11 cellular contexts compared by ENCODE assay signal in genomic region chr1:53725238-53725689, GRCh38. TPM values are rescaled to one million over a fixed set of nuclear protein-coding genes. Genes with fewer than 3 reads are reported as not detected.
DNase-seq lines count a peak whose midpoint lies in the region; ATAC-seq, FAIRE-seq and TF ChIP-seq lines count a peak whose summit lies in the region.
"Had no signal": no experiment of that assay in that cellular context is flagged by ENCODE, and none has a peak within 500 bp of the region (broad histone marks: within the 10 kb centered on the region; RNA-seq: fewer than 3 reads in every experiment).

No MANE protein-coding gene starts in this region.

- POLR2A ChIA-PET in HepG2 (lab: Yijun Ruan, JAX), result no interaction called here
- POLR2A ChIA-PET in OCI-LY7 (lab: Charles Lee), result no interaction called here

- H3K9me3 ChIP-seq in HepG2 (ENCODE audit: low read length) (no peaks in the 10 kb centered on the region), right lobe of liver (no peaks in the 10 kb centered on the region), OCI-LY7 (ENCODE audit: low read length) (no peaks in the 10 kb centered on the region), endodermal cell (ENCODE audit: control insufficient read depth, low read length) (no peaks in the 10 kb centered on the region), upper lobe of right lung (no peaks in the 10 kb centered on the region)
- H3K9me3 ChIP-seq: vagina had no signal

- H3K27ac ChIP-seq in HepG2 (ENCODE audit: extremely low read length, insufficient read depth, low read length), result no peak overlapping the region
- H3K27ac ChIP-seq in right lobe of liver, result no peak overlapping the region
- no peak overlapping the region for H3K27ac ChIP-seq in OCI-LY7 (ENCODE audit: low read depth, low read length, poor library complexity, severe bottlenecking)
- H3K27ac ChIP-seq in endodermal cell (ENCODE audit: low read depth, low read length), result no peak overlapping the region
- H3K27ac ChIP-seq in upper lobe of right lung, result no peak overlapping the region
- H3K27ac ChIP-seq: vagina had no signal

- H3K27ac Mint-ChIP-seq in endodermal cell (peak overlapping the region; percentile 40), glutamatergic neuron (ENCODE audit: unreplicated experiment) (no peak overlapping the region)

- in situ Hi-C loops in HepG2 (cut with HindIII; ENCODE audit: extremely low pct_ligation_motif_present, low pct_unique_long_range_greater_than_20kb), result no loop called here

- intact Hi-C loops in HepG2 (cut with micrococcal nuclease; ENCODE audit: unreplicated experiment), result no loop called here
- intact Hi-C loops in right lobe of liver (cut with DNase I), result no loop called here
- intact Hi-C loops in OCI-LY7 (cut with micrococcal nuclease; ENCODE audit: unreplicated experiment), result no loop called here
- intact Hi-C loops in upper lobe of right lung (cut with DNase I), result no loop called here

- H3K4me1 Mint-ChIP-seq in endodermal cell (peaks cover 14% of the 10 kb centered on the region), glutamatergic neuron (ENCODE audit: low read depth, unreplicated experiment) (peaks cover 3% of the 10 kb centered on the region)

- H4K20me1 ChIP-seq in HepG2 (ENCODE audit: insufficient read depth, low read length) (no peaks in the 10 kb centered on the region), OCI-LY7 (ENCODE audit: insufficient read depth, low read length) (no peaks in the 10 kb centered on the region)

- H3K36me3 ChIP-seq in HepG2 (replicated peaks in 1 of 2; ENCODE audit: control insufficient read depth in 1 of 2, insufficient read depth in 2 of 2, low read length in 2 of 2), result no peaks in the 10 kb centered on the region
- no peaks in the 10 kb centered on the region for H3K36me3 ChIP-seq in right lobe of liver
- H3K36me3 ChIP-seq in OCI-LY7 (ENCODE audit: insufficient read depth, low read length), result no peaks in the 10 kb centered on the region
- no peaks in the 10 kb centered on the region for H3K36me3 ChIP-seq in endodermal cell (ENCODE audit: control insufficient read depth, insufficient read depth, low read length)
- no peaks in the 10 kb centered on the region for H3K36me3 ChIP-seq in upper lobe of right lung
- H3K36me3 ChIP-seq: vagina had no signal

- H3K79me2 ChIP-seq in HepG2 (ENCODE audit: insufficient read depth, low read length) (no peaks in the 10 kb centered on the region), OCI-LY7 (ENCODE audit: insufficient read depth, low read depth, low read length) (no peaks in the 10 kb centered on the region)

- TF ChIP-seq CTCF in HepG2 (CRISPR knock-in tag; IDR thresholded peaks at IDR 0.05) (peak; percentile 38), right lobe of liver (IDR thresholded peaks at IDR 0.05) (no peak), OCI-LY7 (conservative IDR thresholded peaks at IDR 0.05; ENCODE audit: low read length) (peak; percentile 39), endodermal cell (conservative IDR thresholded peaks at IDR 0.05) (peak; percentile 82), upper lobe of right lung (IDR thresholded peaks at IDR 0.05) (no peak), glutamatergic neuron (IDR thresholded peaks at IDR 0.05; ENCODE audit: partially characterized antibody, unreplicated experiment) (no peak)

- ATAC-seq in HepG2 (peak; percentile 95), right lobe of liver (no peak), GM18870 (IDR thresholded peaks at IDR 0.05; ENCODE audit: unreplicated experiment) (no peak), upper lobe of right lung (no peak)

- H3K4me3 Mint-ChIP-seq in endodermal cell (no peak overlapping the region), glutamatergic neuron (ENCODE audit: unreplicated experiment) (no peak overlapping the region)

- TF ChIP-seq POLR2A in HepG2 (IDR thresholded peaks at IDR 0.05; ENCODE audit: insufficient read depth in 1 of 2, low read depth in 2 of 2, low read length in 2 of 2) (no peak), right lobe of liver (IDR thresholded peaks at IDR 0.05) (no peak)

- H3K27me3 ChIP-seq in HepG2 (ENCODE audit: control insufficient read depth in 1 of 2, insufficient read depth in 2 of 2, low read length in 2 of 2) (peaks cover 1 to 41% of the 10 kb centered on the region in 2 experiments; a peak in 2 of 5 replicates), right lobe of liver (no peaks in the 10 kb centered on the region), endodermal cell (ENCODE audit: control insufficient read depth, insufficient read depth, low read length, poor library complexity, severe bottlenecking) (no peaks in the 10 kb centered on the region), upper lobe of right lung (peaks cover under 1% of the 10 kb centered on the region)
- H3K27me3 ChIP-seq: vagina had no signal

- peak; percentile 15 for DNase-seq in HepG2 (ENCODE audit: low spot score)
- DNase-seq in right lobe of liver, result no peak
- no peak for DNase-seq in OCI-LY7 (ENCODE audit: low spot score)
- peak; percentile 91 for DNase-seq in endodermal cell
- no peak for DNase-seq in upper lobe of right lung
- DNase-seq in glutamatergic neuron, result no peak
- DNase-seq in DMS53 treated with DMSO at 0.1 percent for 48 hours (lab: John Stamatoyannopoulos, UW; ENCODE audit: unreplicated experiment), result no peak
- DNase-seq: foreskin melanocyte had no signal

- no peak for TF ChIP-seq RAD21 in HepG2 (CRISPR knock-in tag; IDR thresholded peaks at IDR 0.05)

- H3K4me3 ChIP-seq in HepG2 (replicated peaks in 1 of 3; ENCODE audit: insufficient read depth in 1 of 3, low read depth in 2 of 3, low read length in 3 of 3) (no peak overlapping the region), right lobe of liver (no peak overlapping the region), OCI-LY7 (ENCODE audit: low read depth, low read length, poor library complexity, severe bottlenecking) (no peak overlapping the region), endodermal cell (ENCODE audit: low read length) (no peak overlapping the region), upper lobe of right lung (no peak overlapping the region)
- H3K4me3 ChIP-seq: vagina had no signal

- TF ChIP-seq EP300 in HepG2 (IDR thresholded peaks at IDR 0.05; ENCODE audit: low read depth in 2 of 2, low read length in 2 of 2), result no peak
- no peak for TF ChIP-seq EP300 in HepG2 (CRISPR knock-in tag; IDR thresholded peaks at IDR 0.05; ENCODE audit: borderline replicate concordance)

- no peaks in the 10 kb centered on the region for H3K36me3 Mint-ChIP-seq in endodermal cell (ENCODE audit: low read depth)
- no peaks in the 10 kb centered on the region for H3K36me3 Mint-ChIP-seq in glutamatergic neuron (ENCODE audit: unreplicated experiment)

- H3K9me2 ChIP-seq in OCI-LY7 (ENCODE audit: insufficient read depth, low read length), result no peaks in the 10 kb centered on the region

- no TSS peak for BruUV-seq in HepG2 (replicated peaks; lab: Mats Ljungman, UMichigan)
- no TSS peak for BruUV-seq in OCI-LY7 (replicated peaks; lab: Mats Ljungman, UMichigan)

- H3K9me3 Mint-ChIP-seq in endodermal cell, result no peaks in the 10 kb centered on the region
- H3K9me3 Mint-ChIP-seq in glutamatergic neuron (ENCODE audit: unreplicated experiment), result no peaks in the 10 kb centered on the region

- 63% methylated on average over 1 of the region's 6 CpGs for WGBS in HepG2 (ENCODE audit: low lambda C conversion rate)
- WGBS in right lobe of liver (ENCODE audit: insufficient coverage, low coverage, low lambda C conversion rate, missing lambda C conversion rate), result 34% methylated on average over 4 of the region's 6 CpGs
- 38 to 42% methylated on average over 4 to 6 of the region's 6 CpGs for WGBS in endodermal cell (ENCODE audit: insufficient coverage in 1 of 2, insufficient read length in 1 of 2), 2 experiments

- no peaks in the 10 kb centered on the region for H3K27me3 Mint-ChIP-seq in endodermal cell (ENCODE audit: insufficient read depth)
- H3K27me3 Mint-ChIP-seq in glutamatergic neuron (ENCODE audit: unreplicated experiment), result no peaks in the 10 kb centered on the region

- FAIRE-seq in HepG2 (lab: Jason Lieb, UNC), result no peak

- CTCF ChIA-PET in HepG2 (lab: Yijun Ruan, JAX; ENCODE audit: low intra/inter-chr PET ratio, low total read pairs), result no interaction called here
- CTCF ChIA-PET in OCI-LY7 (lab: Charles Lee; ENCODE audit: unreplicated experiment), result no interaction called here

- H3K4me2 ChIP-seq in HepG2 (ENCODE audit: low read depth, low read length), result no peak overlapping the region
- no peak overlapping the region for H3K4me2 ChIP-seq in OCI-LY7 (ENCODE audit: low read length)

- H3K9ac ChIP-seq in HepG2 (ENCODE audit: insufficient read depth, low read depth, low read length) (no peak overlapping the region), endodermal cell (ENCODE audit: extremely low read depth, low read length, poor library complexity, severe bottlenecking) (no peak overlapping the region)

- H2AFZ ChIP-seq in HepG2 (ENCODE audit: low read length) (no peak overlapping the region), OCI-LY7 (ENCODE audit: low read length) (no peak overlapping the region)

- no peaks in the 10 kb centered on the region for H3K4me1 ChIP-seq in HepG2 (ENCODE audit: insufficient read depth, low read length)
- no peaks in the 10 kb centered on the region for H3K4me1 ChIP-seq in right lobe of liver
- H3K4me1 ChIP-seq in OCI-LY7 (ENCODE audit: insufficient read depth, low read length, poor library complexity, severe bottlenecking), result no peaks in the 10 kb centered on the region
- H3K4me1 ChIP-seq in endodermal cell (ENCODE audit: control insufficient read depth, insufficient read depth, low read length), result no peaks in the 10 kb centered on the region
- no peaks in the 10 kb centered on the region for H3K4me1 ChIP-seq in upper lobe of right lung
- H3K4me1 ChIP-seq: vagina had no signal

RNA-seq across cellular contexts. Expression of gene GLIS1, which starts 13.7 kb away (rescaled TPM):
- not detected in 2 replicates for total RNA-seq in HepG2 (2016; rRNA removed; fragmentation: Illumina TruSeq; extraction: Trizol)
- not detected in 2 replicates for total RNA-seq in HepG2 (2016; cell fraction: cytosol; rRNA removed; fragmentation: Illumina TruSeq; extraction: Trizol; ENCODE audit: low read depth)
- not detected in 2 replicates for total RNA-seq in HepG2 (2016; cell fraction: insoluble cytoplasmic fraction; rRNA removed; fragmentation: Illumina TruSeq; extraction: Trizol)
- total RNA-seq in HepG2 (2016; cell fraction: membrane; rRNA removed; fragmentation: Illumina TruSeq; extraction: Trizol), result not detected in 2 replicates
- total RNA-seq in HepG2 (2016; cell fraction: nucleus; rRNA removed; fragmentation: Illumina TruSeq; extraction: Trizol), result not detected in 2 replicates
- polyA plus RNA-seq in HepG2 (2011; rRNA removed), result 0.03 TPM in 1 of 2 replicates, not detected in the other
- polyA plus RNA-seq in HepG2 (2011; cell fraction: cytosol; rRNA removed), result not detected in 2 replicates
- polyA plus RNA-seq in HepG2 (2011; cell fraction: nucleus; rRNA removed), result 0.10 TPM in 1 of 2 replicates, not detected in the other
- 0.04 TPM in 1 of 2 replicates, not detected in the other for polyA plus RNA-seq in HepG2 (2012)
- not detected in 2 replicates for polyA plus RNA-seq in HepG2 (2016; cell fraction: cytosol; fragmentation: Illumina TruSeq; extraction: Trizol; ENCODE audit: low read depth)
- polyA plus RNA-seq in HepG2 (2016; cell fraction: insoluble cytoplasmic fraction; fragmentation: Illumina TruSeq; extraction: Trizol; ENCODE audit: low read depth), result not detected in 2 replicates
- polyA plus RNA-seq in HepG2 (2016; cell fraction: membrane; fragmentation: Illumina TruSeq; extraction: Trizol; ENCODE audit: low read depth), result not detected in 2 replicates
- polyA plus RNA-seq in HepG2 (2016; cell fraction: nucleus; fragmentation: Illumina TruSeq; extraction: Trizol; ENCODE audit: insufficient read depth, low read depth), result not detected in 2 replicates
- polyA minus RNA-seq in HepG2 (2011; rRNA and poly(A)+ RNA removed; ENCODE audit: low replicate concordance), result not detected in 2 replicates
- polyA minus RNA-seq in HepG2 (2011; cell fraction: cytosol; rRNA and poly(A)+ RNA removed), result not detected in 2 replicates
- not detected in 2 replicates for polyA minus RNA-seq in HepG2 (2011; cell fraction: nucleus; rRNA and poly(A)+ RNA removed)
- not detected for total RNA-seq in right lobe of liver
- not detected in 2 replicates for total RNA-seq in OCI-LY7 (2014; rRNA removed; shearing (Covaris generic))
- total RNA-seq in OCI-LY7 (2022), result not detected in 2 replicates
- total RNA-seq in endodermal cell, result 1 to 10 TPM; 2.1 to 3.9 TPM
- 0.43 TPM for polyA plus RNA-seq in endodermal cell (2013, experiment 1 of 2)
- 0.25 TPM for polyA plus RNA-seq in endodermal cell (2013, experiment 2 of 2)
- total RNA-seq in upper lobe of right lung, result 0.14 TPM
- 0.76 TPM for total RNA-seq in glutamatergic neuron (ENCODE audit: unreplicated experiment)
- total RNA-seq: T-helper 1 cell treated with Interleukin-12 subunit alpha and Interleukin-12 subunit beta and Interleukin-4 antibody, amounts not matched to agents 30 ng/mL and 1 ng/mL, for 36 hours had no signal

Comparison
In these comparisons a context has a peak if more than half of its experiments do, and no peak if none do; other contexts are left out.
1. DNase-seq: peak in HepG2 (single experiment) and endodermal cell (single experiment); none in right lobe of liver (0 of 3), OCI-LY7 (single experiment), upper lobe of right lung (single experiment), glutamatergic neuron (single experiment) and DMS53 treated with DMSO at 0.1 percent for 48 hours (single experiment).
2. CTCF ChIP-seq: peak in HepG2 (single experiment), OCI-LY7 (single experiment) and endodermal cell (single experiment); none in right lobe of liver (0 of 4), upper lobe of right lung (single experiment) and glutamatergic neuron (single experiment).